In genomic region chr5:16411235-16411634, GRCh38 we compare ENCODE assay signal across 1 cellular context.
TF ChIP-seq lines count a peak whose summit lies in the region.

No MANE protein-coding gene starts in this region.

TF ChIP-seq in IMR-90, 13 proteins besides CTCF, POLR2A, EP300 and RAD21:
- TF ChIP-seq, protein P1, sequence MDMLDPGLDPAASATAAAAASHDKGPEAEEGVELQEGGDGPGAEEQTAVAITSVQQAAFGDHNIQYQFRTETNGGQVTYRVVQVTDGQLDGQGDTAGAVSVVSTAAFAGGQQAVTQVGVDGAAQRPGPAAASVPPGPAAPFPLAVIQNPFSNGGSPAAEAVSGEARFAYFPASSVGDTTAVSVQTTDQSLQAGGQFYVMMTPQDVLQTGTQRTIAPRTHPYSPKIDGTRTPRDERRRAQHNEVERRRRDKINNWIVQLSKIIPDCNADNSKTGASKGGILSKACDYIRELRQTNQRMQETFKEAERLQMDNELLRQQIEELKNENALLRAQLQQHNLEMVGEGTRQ (IDR thresholded peaks at IDR 0.05; ENCODE audit: low read depth, low read length), result no peak
- no peak for TF ChIP-seq MAZ (IDR thresholded peaks at IDR 0.05; ENCODE audit: borderline replicate concordance, low read depth, low read length)
- TF ChIP-seq MAFK (IDR thresholded peaks at IDR 0.05; ENCODE audit: low read depth, low read length), result no peak
- no peak for TF ChIP-seq CEBPB (IDR thresholded peaks at IDR 0.05; ENCODE audit: low read depth, low read length)
- no peak for TF ChIP-seq NFE2L2 (IDR thresholded peaks at IDR 0.05; ENCODE audit: low read depth, low read length)
- no peak for TF ChIP-seq BHLHE40 (IDR thresholded peaks at IDR 0.05; ENCODE audit: low read depth, low read length)
- TF ChIP-seq FOS (IDR thresholded peaks at IDR 0.05; ENCODE audit: low read depth, low read length), result no peak
- TF ChIP-seq RCOR1 (IDR thresholded peaks at IDR 0.05; ENCODE audit: insufficient replicate concordance, low read length), result no peak
- TF ChIP-seq RFX5 (IDR thresholded peaks at IDR 0.05; ENCODE audit: low read depth, low read length), result no peak
- no peak for TF ChIP-seq SMC3 (IDR thresholded peaks at IDR 0.05; ENCODE audit: low read depth, low read length)
- TF ChIP-seq CHD1 (IDR thresholded peaks at IDR 0.05; ENCODE audit: low read depth, low read length), result no peak
- TF ChIP-seq, protein P2, sequence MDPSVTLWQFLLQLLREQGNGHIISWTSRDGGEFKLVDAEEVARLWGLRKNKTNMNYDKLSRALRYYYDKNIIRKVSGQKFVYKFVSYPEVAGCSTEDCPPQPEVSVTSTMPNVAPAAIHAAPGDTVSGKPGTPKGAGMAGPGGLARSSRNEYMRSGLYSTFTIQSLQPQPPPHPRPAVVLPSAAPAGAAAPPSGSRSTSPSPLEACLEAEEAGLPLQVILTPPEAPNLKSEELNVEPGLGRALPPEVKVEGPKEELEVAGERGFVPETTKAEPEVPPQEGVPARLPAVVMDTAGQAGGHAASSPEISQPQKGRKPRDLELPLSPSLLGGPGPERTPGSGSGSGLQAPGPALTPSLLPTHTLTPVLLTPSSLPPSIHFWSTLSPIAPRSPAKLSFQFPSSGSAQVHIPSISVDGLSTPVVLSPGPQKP (IDR thresholded peaks at IDR 0.05; ENCODE audit: borderline replicate concordance, low read depth, low read length), result no peak
- TF ChIP-seq MXI1 (IDR thresholded peaks at IDR 0.05; ENCODE audit: borderline replicate concordance, low read depth, low read length), result no peak
